8 cellular contexts compared by ENCODE assay signal in the genomic region with DNA sequence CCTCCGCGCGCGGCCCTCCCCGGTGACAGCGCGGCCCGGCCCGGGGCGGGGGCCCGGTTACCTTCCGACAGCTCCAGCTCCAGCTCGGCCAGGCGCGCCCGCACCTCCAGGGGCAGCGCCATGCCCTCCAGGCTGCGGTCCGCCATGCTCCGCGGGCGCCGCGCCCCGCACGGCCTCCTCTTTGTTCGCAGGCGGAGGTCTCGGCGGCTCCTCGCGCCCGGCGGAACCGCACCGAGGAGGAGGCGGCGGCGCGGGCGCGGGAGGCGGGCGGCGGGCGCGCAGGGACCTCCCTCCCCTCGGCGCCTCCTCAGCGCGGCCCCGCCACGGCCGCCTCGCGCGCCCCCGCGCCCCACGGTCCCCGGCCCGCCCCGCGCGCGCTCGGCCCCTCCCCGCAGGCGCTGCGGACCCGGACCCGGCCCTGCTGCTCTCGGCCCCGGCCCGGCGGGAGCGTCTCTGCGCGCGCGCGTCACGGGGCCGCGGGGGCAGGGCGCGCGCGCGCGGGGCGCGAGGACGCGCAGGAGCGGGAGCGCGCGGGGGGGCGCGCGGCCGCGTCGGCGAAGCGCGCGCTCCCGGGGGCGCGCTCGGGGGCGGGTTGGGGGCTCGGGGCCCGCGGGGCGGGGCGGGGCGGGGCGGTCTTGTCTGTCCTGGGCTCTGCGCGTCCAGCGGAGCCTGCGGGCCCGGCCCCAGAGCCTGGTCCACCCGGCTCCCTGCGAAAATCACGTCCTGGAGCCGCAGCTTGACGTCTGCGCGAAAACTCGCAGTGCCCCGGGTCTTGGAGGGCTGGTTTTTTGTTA. TPM values are rescaled to one million over a fixed set of nuclear protein-coding genes. Genes with fewer than 3 reads are reported as not detected.
A peak's percentile ranks its signal among the peaks of the same experiment; 100 is the strongest.
DNase-seq lines count a peak whose midpoint lies in the region; TF ChIP-seq lines count a peak whose summit lies in the region.

A gene with protein sequence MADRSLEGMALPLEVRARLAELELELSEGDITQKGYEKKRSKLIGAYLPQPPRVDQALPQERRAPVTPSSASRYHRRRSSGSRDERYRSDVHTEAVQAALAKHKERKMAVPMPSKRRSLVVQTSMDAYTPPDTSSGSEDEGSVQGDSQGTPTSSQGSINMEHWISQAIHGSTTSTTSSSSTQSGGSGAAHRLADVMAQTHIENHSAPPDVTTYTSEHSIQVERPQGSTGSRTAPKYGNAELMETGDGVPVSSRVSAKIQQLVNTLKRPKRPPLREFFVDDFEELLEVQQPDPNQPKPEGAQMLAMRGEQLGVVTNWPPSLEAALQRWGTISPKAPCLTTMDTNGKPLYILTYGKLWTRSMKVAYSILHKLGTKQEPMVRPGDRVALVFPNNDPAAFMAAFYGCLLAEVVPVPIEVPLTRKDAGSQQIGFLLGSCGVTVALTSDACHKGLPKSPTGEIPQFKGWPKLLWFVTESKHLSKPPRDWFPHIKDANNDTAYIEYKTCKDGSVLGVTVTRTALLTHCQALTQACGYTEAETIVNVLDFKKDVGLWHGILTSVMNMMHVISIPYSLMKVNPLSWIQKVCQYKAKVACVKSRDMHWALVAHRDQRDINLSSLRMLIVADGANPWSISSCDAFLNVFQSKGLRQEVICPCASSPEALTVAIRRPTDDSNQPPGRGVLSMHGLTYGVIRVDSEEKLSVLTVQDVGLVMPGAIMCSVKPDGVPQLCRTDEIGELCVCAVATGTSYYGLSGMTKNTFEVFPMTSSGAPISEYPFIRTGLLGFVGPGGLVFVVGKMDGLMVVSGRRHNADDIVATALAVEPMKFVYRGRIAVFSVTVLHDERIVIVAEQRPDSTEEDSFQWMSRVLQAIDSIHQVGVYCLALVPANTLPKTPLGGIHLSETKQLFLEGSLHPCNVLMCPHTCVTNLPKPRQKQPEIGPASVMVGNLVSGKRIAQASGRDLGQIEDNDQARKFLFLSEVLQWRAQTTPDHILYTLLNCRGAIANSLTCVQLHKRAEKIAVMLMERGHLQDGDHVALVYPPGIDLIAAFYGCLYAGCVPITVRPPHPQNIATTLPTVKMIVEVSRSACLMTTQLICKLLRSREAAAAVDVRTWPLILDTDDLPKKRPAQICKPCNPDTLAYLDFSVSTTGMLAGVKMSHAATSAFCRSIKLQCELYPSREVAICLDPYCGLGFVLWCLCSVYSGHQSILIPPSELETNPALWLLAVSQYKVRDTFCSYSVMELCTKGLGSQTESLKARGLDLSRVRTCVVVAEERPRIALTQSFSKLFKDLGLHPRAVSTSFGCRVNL (N-terminal part only) (minus strand): TSS at position 236 of the 794 bp plus-strand sequence. CDS start 90 bp downstream, at position 146.

- peaks cover 0 to 20% (median 5%) of the 10 kb centered on the region in 7 donors for H3K9me3 Mint-ChIP-seq in CD14-positive monocyte
- no peaks in the 10 kb centered on the region for H3K9me3 Mint-ChIP-seq in activated naive CD8-positive, alpha-beta T cell (ENCODE audit: low read depth)
- peaks cover 19% of the 10 kb centered on the region for H3K9me3 Mint-ChIP-seq in glutamatergic neuron (ENCODE audit: unreplicated experiment)
- peaks cover 4% of the 10 kb centered on the region for H3K9me3 Mint-ChIP-seq in neural progenitor cell

- H3K27me3 Mint-ChIP-seq in CD14-positive monocyte (ENCODE audit: low read depth in 3 of 3), result peaks cover 35 to 61% (median 37%) of the 10 kb centered on the region in 3 donors
- H3K27me3 Mint-ChIP-seq in activated naive CD8-positive, alpha-beta T cell, result peaks cover 31% of the 10 kb centered on the region
- H3K27me3 Mint-ChIP-seq in glutamatergic neuron (ENCODE audit: unreplicated experiment), result peaks cover 13% of the 10 kb centered on the region
- peaks cover 16% of the 10 kb centered on the region for H3K27me3 Mint-ChIP-seq in neural progenitor cell (ENCODE audit: insufficient read depth, low read depth)

- H3K27me3 ChIP-seq in neural progenitor cell, result peaks cover 22% of the 10 kb centered on the region

- no peaks in the 10 kb centered on the region for H3K36me3 ChIP-seq in neural progenitor cell

- H3K9ac ChIP-seq in neural progenitor cell, result peak within 1 kb of the TSS; percentile 87

- H4K20me1 ChIP-seq in neural progenitor cell (ENCODE audit: low read depth), result peaks cover 30% of the 10 kb centered on the region

- H3K4me3 Mint-ChIP-seq in CD14-positive monocyte (peak within 1 kb of the TSS; percentile 64 to 75), glutamatergic neuron (ENCODE audit: unreplicated experiment) (peak within 1 kb of the TSS; percentile 94), neural progenitor cell (peak within 1 kb of the TSS; percentile 96)
- H3K4me3 Mint-ChIP-seq in activated naive CD8-positive, alpha-beta T cell, result peak within 1 kb of the TSS; percentile 72

- H3K27ac Mint-ChIP-seq in CD14-positive monocyte (no peak within 1 kb of the TSS), glutamatergic neuron (ENCODE audit: unreplicated experiment) (peak within 1 kb of the TSS; percentile 91), neural progenitor cell (peak within 1 kb of the TSS; percentile 81)
- H3K27ac Mint-ChIP-seq in activated naive CD8-positive, alpha-beta T cell, result no peak within 1 kb of the TSS

- H3K27ac ChIP-seq in neural progenitor cell, result no peak within 1 kb of the TSS

- H3K36me3 Mint-ChIP-seq in CD14-positive monocyte (no peaks in the 10 kb centered on the region), glutamatergic neuron (ENCODE audit: unreplicated experiment) (no peaks in the 10 kb centered on the region), neural progenitor cell (peaks cover 20% of the 10 kb centered on the region)
- no peaks in the 10 kb centered on the region for H3K36me3 Mint-ChIP-seq in activated naive CD8-positive, alpha-beta T cell

- intact Hi-C loops in CD14-positive monocyte (cut with micrococcal nuclease), result no loop called here

- peak within 1 kb of the TSS; percentile 93 for H3K4me3 ChIP-seq in neural progenitor cell

- peaks cover 45% of the 10 kb centered on the region for H3K79me2 ChIP-seq in neural progenitor cell (ENCODE audit: low read depth)

- no peak for DNase-seq in CD14-positive monocyte (ENCODE audit: low spot score)
- peak; percentile 95 for DNase-seq in HuH-7 (ENCODE audit: low spot score)
- DNase-seq in glutamatergic neuron, result peak; percentile 82
- peak; percentile 94 for DNase-seq in neural progenitor cell (ENCODE audit: low spot score)
- DNase-seq in NK-92 (lab: John Stamatoyannopoulos, UW; ENCODE audit: unreplicated experiment), result no peak
- no peak for DNase-seq in UCSD-AML1 (lab: John Stamatoyannopoulos, UW; ENCODE audit: unreplicated experiment)
- no peak for DNase-seq in SW480 (ENCODE audit: low spot score)

- H3K4me1 Mint-ChIP-seq in CD14-positive monocyte, result no peaks in the 10 kb centered on the region
- H3K4me1 Mint-ChIP-seq in activated naive CD8-positive, alpha-beta T cell (ENCODE audit: low read depth), result peaks cover 7% of the 10 kb centered on the region
- peaks cover 24% of the 10 kb centered on the region for H3K4me1 Mint-ChIP-seq in glutamatergic neuron (ENCODE audit: low read depth, unreplicated experiment)
- H3K4me1 Mint-ChIP-seq in neural progenitor cell, result peaks cover 38% of the 10 kb centered on the region

- peak within 1 kb of the TSS; percentile 93 for H2AFZ ChIP-seq in neural progenitor cell (replicated peaks)

- peak within 1 kb of the TSS; percentile 99 for H3K4me2 ChIP-seq in neural progenitor cell

- TF ChIP-seq CTCF in CD14-positive monocyte (IDR thresholded peaks at IDR 0.05) (no peak), glutamatergic neuron (IDR thresholded peaks at IDR 0.05; ENCODE audit: partially characterized antibody, unreplicated experiment) (no peak), neural progenitor cell (IDR thresholded peaks at IDR 0.05) (no peak)

- H3F3A ChIP-seq in neural progenitor cell (ENCODE audit: low read depth), result peaks cover 12% of the 10 kb centered on the region

- peaks cover 7% of the 10 kb centered on the region for H3K4me1 ChIP-seq in neural progenitor cell

- no peaks in the 10 kb centered on the region for H3K9me3 ChIP-seq in neural progenitor cell (ENCODE audit: low read depth)

RNA-seq across cellular contexts. Expression of the gene that starts here (rescaled TPM):
- polyA plus RNA-seq in CD14-positive monocyte, result not detected
- 52.6 TPM for total RNA-seq in glutamatergic neuron (ENCODE audit: unreplicated experiment)
- 10.1 and 12.2 TPM in 2 replicates for total RNA-seq in neural progenitor cell (ENCODE audit: low replicate concordance)

Comparison
In these comparisons a context has a peak if more than half of its experiments do, and no peak if none do; other contexts are left out.
1. DNase-seq: peak in HuH-7 (single experiment), glutamatergic neuron (single experiment) and neural progenitor cell (single experiment); none in CD14-positive monocyte (single experiment), NK-92 (single experiment), UCSD-AML1 (single experiment) and SW480 (single experiment).
2. H3K27ac Mint-ChIP-seq: peak in glutamatergic neuron (single experiment) and neural progenitor cell (single experiment); none in CD14-positive monocyte (0 of 7) and activated naive CD8-positive, alpha-beta T cell (single experiment).
3. Peak in every context shown above with its lines, with median percentiles within 50 percentile points of each other: H3K4me3 Mint-ChIP-seq.